Comparison of ENCODE assay signal across 8 cellular contexts in genomic region chr6:28587011-28587745, GRCh38.
DNase-seq lines count a peak whose midpoint lies in the region; ATAC-seq, FAIRE-seq and TF ChIP-seq lines count a peak whose summit lies in the region.

No MANE protein-coding gene starts in this region.

- intact Hi-C loops in endothelial cell of umbilical vein (cut with micrococcal nuclease) = loop anchor here (2.0 to 10.0 kb wide), 4 partner anchors 190 to 682 kb away; partner anchors contain the start of gene ZSCAN12
- intact Hi-C loops in Caco-2 (cut with micrococcal nuclease; ENCODE audit: unreplicated experiment) = no loop called here

- peaks cover 6% of the 10 kb centered on the region for H3K36me3 Mint-ChIP-seq in stimulated activated memory B cell treated with anti-CD40 and anti-IgM and Interleukin-4, amounts not matched to agents 10 μg/mL and 1 μg/mL and 100 μg/mL, for 72 hours
- H3K36me3 Mint-ChIP-seq in Caco-2 (ENCODE audit: insufficient read depth, unreplicated experiment) = peaks cover 6% of the 10 kb centered on the region

- peak overlapping the region; percentile 83 for H3K4me3 Mint-ChIP-seq in stimulated activated memory B cell treated with anti-CD40 and anti-IgM and Interleukin-4, amounts not matched to agents 10 μg/mL and 1 μg/mL and 100 μg/mL, for 72 hours
- H3K4me3 Mint-ChIP-seq in Caco-2 (ENCODE audit: unreplicated experiment) = no peak overlapping the region

- H3K27ac Mint-ChIP-seq in stimulated activated memory B cell treated with anti-CD40 and anti-IgM and Interleukin-4, amounts not matched to agents 10 μg/mL and 1 μg/mL and 100 μg/mL, for 72 hours = peak overlapping the region; percentile 50
- H3K27ac Mint-ChIP-seq in Caco-2 (ENCODE audit: unreplicated experiment) = no peak overlapping the region

- H3K4me1 Mint-ChIP-seq in stimulated activated memory B cell treated with anti-CD40 and anti-IgM and Interleukin-4, amounts not matched to agents 10 μg/mL and 1 μg/mL and 100 μg/mL, for 72 hours = peaks cover 15% of the 10 kb centered on the region
- H3K4me1 Mint-ChIP-seq in Caco-2 (ENCODE audit: low read depth, unreplicated experiment) = peaks cover 11% of the 10 kb centered on the region

- no peak overlapping the region for H3K9ac ChIP-seq in endothelial cell of umbilical vein (replicated peaks; ENCODE audit: extremely low read depth, insufficient read depth, low read length)

- dilution Hi-C loops in endothelial cell of umbilical vein (cut with MboI; ENCODE audit: extremely low pct_ligation_motif_present, low sequenced_read_pairs) = no loop called here

- H3K9me1 ChIP-seq in endothelial cell of umbilical vein (replicated peaks; ENCODE audit: control insufficient read depth, extremely low read depth, insufficient read depth, low read length) = no peaks in the 10 kb centered on the region

- H3K36me3 ChIP-seq in endothelial cell of umbilical vein (ENCODE audit: control insufficient read depth in 2 of 2, extremely low read depth in 1 of 2, insufficient read depth in 2 of 2, low read length in 2 of 2) (no peaks in the 10 kb centered on the region), muscle layer of duodenum (ENCODE audit: control insufficient read depth in 1 of 2, insufficient read depth in 2 of 2, low read length in 2 of 2) (no peaks in the 10 kb centered on the region), Caco-2 (ENCODE audit: control insufficient read depth, insufficient read depth, low read length) (no peaks in the 10 kb centered on the region)

- H3K4me1 ChIP-seq in endothelial cell of umbilical vein (ENCODE audit: control insufficient read depth, extremely low read depth, insufficient read depth, low read length) = peaks cover 12% of the 10 kb centered on the region
- H3K4me1 ChIP-seq in muscle layer of duodenum (ENCODE audit: control insufficient read depth in 1 of 2, insufficient read depth in 2 of 2, low read length in 2 of 2) = no peaks in the 10 kb centered on the region
- no peaks in the 10 kb centered on the region for H3K4me1 ChIP-seq in Caco-2

- H3K79me2 ChIP-seq in endothelial cell of umbilical vein (ENCODE audit: control insufficient read depth, insufficient read depth, low read length) = no peaks in the 10 kb centered on the region

- H3K27me3 ChIP-seq in endothelial cell of umbilical vein (ENCODE audit: control insufficient read depth in 2 of 2, insufficient read depth in 2 of 2, low read length in 2 of 2) = peaks cover 22 to 47% of the 10 kb centered on the region in 2 experiments
- H3K27me3 ChIP-seq in muscle layer of duodenum (ENCODE audit: low read depth, low read length) = peaks cover 30% of the 10 kb centered on the region
- no peaks in the 10 kb centered on the region for H3K27me3 ChIP-seq in Caco-2 (replicated peaks; ENCODE audit: control insufficient read depth, insufficient read depth, low read length)

- peak overlapping the region; percentile 65 for H2AFZ ChIP-seq in endothelial cell of umbilical vein (ENCODE audit: low read depth, low read length)

- H4K20me1 ChIP-seq in endothelial cell of umbilical vein (replicated peaks; ENCODE audit: control insufficient read depth, extremely low read depth, insufficient read depth, low read length) = no peaks in the 10 kb centered on the region

- peaks cover 80% of the 10 kb centered on the region for H3K27me3 Mint-ChIP-seq in stimulated activated memory B cell treated with anti-CD40 and anti-IgM and Interleukin-4, amounts not matched to agents 10 μg/mL and 1 μg/mL and 100 μg/mL, for 72 hours
- H3K27me3 Mint-ChIP-seq in Caco-2 (ENCODE audit: insufficient read depth, unreplicated experiment) = peaks cover 7% of the 10 kb centered on the region

- POLR2A ChIA-PET in endothelial cell of umbilical vein (lab: Charles Lee) = no interaction called here
- POLR2A ChIA-PET in Caco-2 (lab: Charles Lee) = interaction anchor here (0.6 kb wide), 1 partner anchor 368 kb away, joined by 4 read pairs; no protein-coding TSS in a partner anchor

- no TSS peak for BruUV-seq in endothelial cell of umbilical vein (replicated peaks; lab: Mats Ljungman, UMichigan)
- no TSS peak for BruUV-seq in Caco-2 (replicated peaks; lab: Mats Ljungman, UMichigan)

- TF ChIP-seq CTCF in endothelial cell of umbilical vein (IDR thresholded peaks at IDR 0.05; ENCODE audit: extremely low read depth in 1 of 2, insufficient read depth in 1 of 2, low read depth in 1 of 2, low read length in 2 of 2) = no peak
- no peak for TF ChIP-seq CTCF in Caco-2 (IDR thresholded peaks at IDR 0.05; ENCODE audit: insufficient read depth in 1 of 2, low read depth in 1 of 2, low read length in 1 of 2, severe bottlenecking in 1 of 2, unreplicated experiment in 1 of 2)

- peaks cover 5% of the 10 kb centered on the region for H3K9me3 Mint-ChIP-seq in stimulated activated memory B cell treated with anti-CD40 and anti-IgM and Interleukin-4, amounts not matched to agents 10 μg/mL and 1 μg/mL and 100 μg/mL, for 72 hours
- H3K9me3 Mint-ChIP-seq in Caco-2 (ENCODE audit: unreplicated experiment) = no peaks in the 10 kb centered on the region

- peak overlapping the region; percentile 70 for H3K4me2 ChIP-seq in endothelial cell of umbilical vein (ENCODE audit: insufficient read depth, low read length)

- DNase-seq in NCI-H226 = peak; percentile 65
- DNase-seq in activated CD8-positive, alpha-beta memory T cell treated with anti-CD3 and anti-CD28 coated beads for 24 hours = peak; percentile 82
- no peak for DNase-seq in endothelial cell of umbilical vein (ENCODE audit: low read depth, low spot score)
- no peak for DNase-seq in Caco-2

- no peaks in the 10 kb centered on the region for H3K9me3 ChIP-seq in endothelial cell of umbilical vein (replicated peaks; ENCODE audit: control insufficient read depth, insufficient read depth, low read length)
- H3K9me3 ChIP-seq in muscle layer of duodenum (ENCODE audit: control insufficient read depth in 1 of 2, low read length in 2 of 2) = no peaks in the 10 kb centered on the region
- H3K9me3 ChIP-seq in Caco-2 = no peaks in the 10 kb centered on the region

- ATAC-seq in GM18858 (IDR thresholded peaks at IDR 0.05; ENCODE audit: unreplicated experiment) (peak; percentile 57), HG02970 (IDR thresholded peaks at IDR 0.05; ENCODE audit: low FRiP score, unreplicated experiment) (peak; percentile 53)
- peak; percentile 92 for ATAC-seq in stimulated activated memory B cell treated with anti-CD40 and anti-IgM and Interleukin-4, amounts not matched to agents 10 μg/mL and 1 μg/mL and 100 μg/mL, for 72 hours

- FAIRE-seq in endothelial cell of umbilical vein (lab: Jason Lieb, UNC) = no peak

- H3K4me3 ChIP-seq in endothelial cell of umbilical vein (replicated peaks in 1 of 3; ENCODE audit: insufficient read depth in 1 of 3, low read depth in 1 of 3, low read length in 3 of 3) = peak overlapping the region; percentile 6 to 50 (median 25)
- H3K4me3 ChIP-seq in muscle layer of duodenum (ENCODE audit: low read depth in 1 of 2, low read length in 2 of 2) = peak overlapping the region; percentile 66 to 75
- no peak overlapping the region for H3K4me3 ChIP-seq in Caco-2 (ENCODE audit: low read depth, low read length)

- TF ChIP-seq POLR2A in endothelial cell of umbilical vein (IDR thresholded peaks at IDR 0.05; ENCODE audit: low read depth, low read length) = no peak

- CTCF ChIA-PET in endothelial cell of umbilical vein (lab: Charles Lee) (interaction anchor here (0.5 to 2.2 kb wide), 3 partner anchors 20 to 476 kb away, joined by 3 to 7 read pairs (median 3); no protein-coding TSS in a partner anchor), Caco-2 (lab: Charles Lee) (no interaction called here)

- H3K27ac ChIP-seq in endothelial cell of umbilical vein (ENCODE audit: insufficient read depth, low read depth, low read length) (no peak overlapping the region), muscle layer of duodenum (ENCODE audit: low read length) (no peak overlapping the region)

TF ChIP-seq in endothelial cell of umbilical vein, 7 proteins besides CTCF, POLR2A, EP300 and RAD21:
- TF ChIP-seq EZH2 (IDR thresholded peaks at IDR 0.05; ENCODE audit: borderline replicate concordance, low read depth, low read length, severe bottlenecking) = peak; percentile 28
- no peak for TF ChIP-seq MYC (IDR thresholded peaks at IDR 0.05; ENCODE audit: low read depth, low read length)
- TF ChIP-seq MAX (IDR thresholded peaks at IDR 0.05; ENCODE audit: insufficient read depth, insufficient read length) = no peak
- no peak for TF ChIP-seq GATA2 (IDR thresholded peaks at IDR 0.05; ENCODE audit: insufficient read depth, insufficient read length, low read depth, low read length)
- no peak for TF ChIP-seq JUN (IDR thresholded peaks at IDR 0.05; ENCODE audit: borderline replicate concordance, insufficient read depth, insufficient read length, low read depth)
- TF ChIP-seq POLR2AphosphoS5 (IDR thresholded peaks at IDR 0.05; ENCODE audit: insufficient read depth, low read depth, low read length) = no peak
- TF ChIP-seq FOS (IDR thresholded peaks at IDR 0.05; ENCODE audit: borderline replicate concordance, insufficient read depth, low read length) = no peak

Comparison
In these comparisons a context has a peak if more than half of its experiments do, and no peak if none do; other contexts are left out.
1. DNase-seq: peak in NCI-H226 (single experiment) and activated CD8-positive, alpha-beta memory T cell treated with anti-CD3 and anti-CD28 coated beads for 24 hours (single experiment); none in endothelial cell of umbilical vein (single experiment) and Caco-2 (0 of 2).
2. Peak in every context shown above with its lines, with median percentiles within 50 percentile points of each other: ATAC-seq.